Comparison of ENCODE assay signal across 1 cellular context in the genomic region with DNA sequence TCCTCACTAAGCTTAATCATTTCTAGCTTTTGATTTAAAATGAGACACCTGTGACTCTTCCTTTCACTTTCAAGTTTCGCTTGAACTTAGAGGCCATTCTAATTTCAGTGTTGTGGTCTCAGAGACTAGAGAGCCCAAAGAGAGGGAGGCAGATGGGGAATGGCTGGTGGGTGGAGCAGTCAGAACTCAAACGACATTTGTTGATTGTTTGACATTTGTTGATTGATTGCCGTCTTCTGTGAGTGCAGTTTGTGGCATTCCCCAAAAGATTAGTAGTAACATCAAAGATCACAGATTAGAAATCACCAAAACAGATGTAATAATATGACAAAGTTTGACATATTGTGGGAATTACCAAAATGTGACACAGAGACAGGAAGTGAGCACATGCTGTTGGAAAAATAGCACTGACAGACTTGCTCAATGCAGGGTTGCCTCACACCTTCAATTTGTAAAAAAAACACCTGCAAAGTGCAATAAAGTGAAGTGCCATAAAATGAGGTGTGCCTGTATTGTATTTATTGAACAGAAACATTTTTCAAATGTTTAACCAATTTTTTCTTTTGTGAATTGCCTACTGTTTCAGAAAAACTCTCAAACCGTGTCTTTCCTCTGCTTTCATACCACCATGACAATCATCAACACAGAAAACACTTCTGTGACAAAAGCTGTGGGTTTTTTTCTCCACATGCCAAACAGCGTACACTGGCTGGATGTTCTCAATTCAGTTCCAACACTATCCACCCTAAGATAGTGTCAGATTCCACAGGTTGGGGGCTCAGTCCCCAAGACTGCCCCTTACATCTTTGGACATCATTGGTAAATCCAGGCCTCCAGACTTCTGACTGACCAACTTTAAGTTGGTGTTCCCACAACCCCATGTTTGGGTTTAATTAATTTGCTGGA.
A peak's percentile ranks its signal among the peaks of the same experiment; 100 is the strongest.
TF ChIP-seq lines count a peak whose summit lies in the region.

No MANE protein-coding gene starts in this region.

TF ChIP-seq in GM12878, 131 proteins besides CTCF, POLR2A, EP300 and RAD21 (continued from another document and continues in another):
- TF ChIP-seq RBBP5 (conservative IDR thresholded peaks at IDR 0.05) (no peak; the same call in 1 of the 2 replicates), BACH1 (IDR thresholded peaks at IDR 0.05; ENCODE audit: borderline replicate concordance) (no peak; the same call in 1 of the 2 replicates), MEF2A (IDR thresholded peaks at IDR 0.05; ENCODE audit: insufficient read depth, low read depth, low read length) (peak; percentile 83), SMC3 (IDR thresholded peaks at IDR 0.05; ENCODE audit: borderline replicate concordance, low read length) (peak; percentile 21; the same call in 1 of the 2 replicates), EZH2 (IDR thresholded peaks at IDR 0.05; ENCODE audit: borderline replicate concordance, control insufficient read depth, low read depth, low read length) (no peak), PAX8 (IDR thresholded peaks at IDR 0.05) (no peak), NR2F1 (conservative IDR thresholded peaks at IDR 0.05) (peak; percentile 65), NRF1 (conservative IDR thresholded peaks at IDR 0.05; ENCODE audit: low read depth, low read length) (no peak), SREBF1 (IDR thresholded peaks at IDR 0.05; ENCODE audit: low read length) (peak; percentile 7; the same call in 1 of the 2 replicates), SUPT20H (IDR thresholded peaks at IDR 0.05; ENCODE audit: borderline replicate concordance, control insufficient read depth, low read depth, low read length) (no peak), SP1 (IDR thresholded peaks at IDR 0.05; ENCODE audit: low read depth, low read length) (peak; percentile 51), EGR1 (IDR thresholded peaks at IDR 0.05; ENCODE audit: borderline replicate concordance in 1 of 2, low read depth in 2 of 2, low read length in 2 of 2) (peak in 1 of 2 experiments; percentile 52; a peak in 1 of 3 replicates), PML (IDR thresholded peaks at IDR 0.05; ENCODE audit: low read length) (peak; percentile 72), ESRRA (IDR thresholded peaks at IDR 0.05; ENCODE audit: low read length) (no peak), SMAD5 (IDR thresholded peaks at IDR 0.05; ENCODE audit: low read depth) (no peak), ZNF207 (IDR thresholded peaks at IDR 0.05; ENCODE audit: borderline replicate concordance) (no peak), SUZ12 (IDR thresholded peaks at IDR 0.05; ENCODE audit: unreplicated experiment) (no peak), GATAD2B (conservative IDR thresholded peaks at IDR 0.05; ENCODE audit: low read depth) (no peak), JUND (IDR thresholded peaks at IDR 0.05; ENCODE audit: low read depth, low read length) (0 out of 2 replicates have a peak, but pooled peaks have one; percentile 77), SMARCA5 (IDR thresholded peaks at IDR 0.05) (peak; percentile 42; the same call in 1 of the 2 replicates), HDAC2 (IDR thresholded peaks at IDR 0.05) (no peak), POU2F2 (IDR thresholded peaks at IDR 0.05; ENCODE audit: borderline replicate concordance, low read depth, low read length) (peak; percentile 74; the same call in 2 of the 3 replicates), KAT2A (conservative IDR thresholded peaks at IDR 0.05; ENCODE audit: control insufficient read depth, low read depth, low read length) (no peak), YBX1 (IDR thresholded peaks at IDR 0.05) (no peak), EED (IDR thresholded peaks at IDR 0.05; ENCODE audit: low read depth) (peak; percentile 50; the same call in 1 of the 2 replicates), SPI1 (IDR thresholded peaks at IDR 0.05; ENCODE audit: borderline replicate concordance, insufficient read depth, low read depth, low read length) (no peak; the same call in 1 of the 2 replicates), ZNF24 (IDR thresholded peaks at IDR 0.05) (peak; percentile 40; the same call in 1 of the 2 replicates)
- TF ChIP-seq, protein P1, sequence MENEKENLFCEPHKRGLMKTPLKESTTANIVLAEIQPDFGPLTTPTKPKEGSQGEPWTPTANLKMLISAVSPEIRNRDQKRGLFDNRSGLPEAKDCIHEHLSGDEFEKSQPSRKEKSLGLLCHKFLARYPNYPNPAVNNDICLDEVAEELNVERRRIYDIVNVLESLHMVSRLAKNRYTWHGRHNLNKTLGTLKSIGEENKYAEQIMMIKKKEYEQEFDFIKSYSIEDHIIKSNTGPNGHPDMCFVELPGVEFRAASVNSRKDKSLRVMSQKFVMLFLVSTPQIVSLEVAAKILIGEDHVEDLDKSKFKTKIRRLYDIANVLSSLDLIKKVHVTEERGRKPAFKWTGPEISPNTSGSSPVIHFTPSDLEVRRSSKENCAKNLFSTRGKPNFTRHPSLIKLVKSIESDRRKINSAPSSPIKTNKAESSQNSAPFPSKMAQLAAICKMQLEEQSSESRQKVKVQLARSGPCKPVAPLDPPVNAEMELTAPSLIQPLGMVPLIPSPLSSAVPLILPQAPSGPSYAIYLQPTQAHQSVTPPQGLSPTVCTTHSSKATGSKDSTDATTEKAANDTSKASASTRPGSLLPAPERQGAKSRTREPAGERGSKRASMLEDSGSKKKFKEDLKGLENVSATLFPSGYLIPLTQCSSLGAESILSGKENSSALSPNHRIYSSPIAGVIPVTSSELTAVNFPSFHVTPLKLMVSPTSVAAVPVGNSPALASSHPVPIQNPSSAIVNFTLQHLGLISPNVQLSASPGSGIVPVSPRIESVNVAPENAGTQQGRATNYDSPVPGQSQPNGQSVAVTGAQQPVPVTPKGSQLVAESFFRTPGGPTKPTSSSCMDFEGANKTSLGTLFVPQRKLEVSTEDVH (IDR thresholded peaks at IDR 0.05; ENCODE audit: low read depth, partially characterized antibody), result no peak
- TF ChIP-seq, protein P2, sequence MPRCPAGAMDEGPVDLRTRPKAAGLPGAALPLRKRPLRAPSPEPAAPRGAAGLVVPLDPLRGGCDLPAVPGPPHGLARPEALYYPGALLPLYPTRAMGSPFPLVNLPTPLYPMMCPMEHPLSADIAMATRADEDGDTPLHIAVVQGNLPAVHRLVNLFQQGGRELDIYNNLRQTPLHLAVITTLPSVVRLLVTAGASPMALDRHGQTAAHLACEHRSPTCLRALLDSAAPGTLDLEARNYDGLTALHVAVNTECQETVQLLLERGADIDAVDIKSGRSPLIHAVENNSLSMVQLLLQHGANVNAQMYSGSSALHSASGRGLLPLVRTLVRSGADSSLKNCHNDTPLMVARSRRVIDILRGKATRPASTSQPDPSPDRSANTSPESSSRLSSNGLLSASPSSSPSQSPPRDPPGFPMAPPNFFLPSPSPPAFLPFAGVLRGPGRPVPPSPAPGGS (IDR thresholded peaks at IDR 0.05; ENCODE audit: borderline replicate concordance, insufficient read depth, low read depth, low read length, poor library complexity, severe bottlenecking), result no peak
- TF ChIP-seq, protein P3, sequence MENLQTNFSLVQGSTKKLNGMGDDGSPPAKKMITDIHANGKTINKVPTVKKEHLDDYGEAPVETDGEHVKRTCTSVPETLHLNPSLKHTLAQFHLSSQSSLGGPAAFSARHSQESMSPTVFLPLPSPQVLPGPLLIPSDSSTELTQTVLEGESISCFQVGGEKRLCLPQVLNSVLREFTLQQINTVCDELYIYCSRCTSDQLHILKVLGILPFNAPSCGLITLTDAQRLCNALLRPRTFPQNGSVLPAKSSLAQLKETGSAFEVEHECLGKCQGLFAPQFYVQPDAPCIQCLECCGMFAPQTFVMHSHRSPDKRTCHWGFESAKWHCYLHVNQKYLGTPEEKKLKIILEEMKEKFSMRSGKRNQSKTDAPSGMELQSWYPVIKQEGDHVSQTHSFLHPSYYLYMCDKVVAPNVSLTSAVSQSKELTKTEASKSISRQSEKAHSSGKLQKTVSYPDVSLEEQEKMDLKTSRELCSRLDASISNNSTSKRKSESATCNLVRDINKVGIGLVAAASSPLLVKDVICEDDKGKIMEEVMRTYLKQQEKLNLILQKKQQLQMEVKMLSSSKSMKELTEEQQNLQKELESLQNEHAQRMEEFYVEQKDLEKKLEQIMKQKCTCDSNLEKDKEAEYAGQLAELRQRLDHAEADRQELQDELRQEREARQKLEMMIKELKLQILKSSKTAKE (IDR thresholded peaks at IDR 0.05; ENCODE audit: low read depth, poor library complexity, severe bottlenecking), result peak; percentile 95
- TF ChIP-seq, protein P4, sequence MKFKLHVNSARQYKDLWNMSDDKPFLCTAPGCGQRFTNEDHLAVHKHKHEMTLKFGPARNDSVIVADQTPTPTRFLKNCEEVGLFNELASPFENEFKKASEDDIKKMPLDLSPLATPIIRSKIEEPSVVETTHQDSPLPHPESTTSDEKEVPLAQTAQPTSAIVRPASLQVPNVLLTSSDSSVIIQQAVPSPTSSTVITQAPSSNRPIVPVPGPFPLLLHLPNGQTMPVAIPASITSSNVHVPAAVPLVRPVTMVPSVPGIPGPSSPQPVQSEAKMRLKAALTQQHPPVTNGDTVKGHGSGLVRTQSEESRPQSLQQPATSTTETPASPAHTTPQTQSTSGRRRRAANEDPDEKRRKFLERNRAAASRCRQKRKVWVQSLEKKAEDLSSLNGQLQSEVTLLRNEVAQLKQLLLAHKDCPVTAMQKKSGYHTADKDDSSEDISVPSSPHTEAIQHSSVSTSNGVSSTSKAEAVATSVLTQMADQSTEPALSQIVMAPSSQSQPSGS (IDR thresholded peaks at IDR 0.05; ENCODE audit: low read length), result peak; percentile 89
- TF ChIP-seq, protein P5, sequence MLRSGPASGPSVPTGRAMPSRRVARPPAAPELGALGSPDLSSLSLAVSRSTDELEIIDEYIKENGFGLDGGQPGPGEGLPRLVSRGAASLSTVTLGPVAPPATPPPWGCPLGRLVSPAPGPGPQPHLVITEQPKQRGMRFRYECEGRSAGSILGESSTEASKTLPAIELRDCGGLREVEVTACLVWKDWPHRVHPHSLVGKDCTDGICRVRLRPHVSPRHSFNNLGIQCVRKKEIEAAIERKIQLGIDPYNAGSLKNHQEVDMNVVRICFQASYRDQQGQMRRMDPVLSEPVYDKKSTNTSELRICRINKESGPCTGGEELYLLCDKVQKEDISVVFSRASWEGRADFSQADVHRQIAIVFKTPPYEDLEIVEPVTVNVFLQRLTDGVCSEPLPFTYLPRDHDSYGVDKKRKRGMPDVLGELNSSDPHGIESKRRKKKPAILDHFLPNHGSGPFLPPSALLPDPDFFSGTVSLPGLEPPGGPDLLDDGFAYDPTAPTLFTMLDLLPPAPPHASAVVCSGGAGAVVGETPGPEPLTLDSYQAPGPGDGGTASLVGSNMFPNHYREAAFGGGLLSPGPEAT (IDR thresholded peaks at IDR 0.05; ENCODE audit: low read depth), result peak; percentile 96
- TF ChIP-seq, protein P6, sequence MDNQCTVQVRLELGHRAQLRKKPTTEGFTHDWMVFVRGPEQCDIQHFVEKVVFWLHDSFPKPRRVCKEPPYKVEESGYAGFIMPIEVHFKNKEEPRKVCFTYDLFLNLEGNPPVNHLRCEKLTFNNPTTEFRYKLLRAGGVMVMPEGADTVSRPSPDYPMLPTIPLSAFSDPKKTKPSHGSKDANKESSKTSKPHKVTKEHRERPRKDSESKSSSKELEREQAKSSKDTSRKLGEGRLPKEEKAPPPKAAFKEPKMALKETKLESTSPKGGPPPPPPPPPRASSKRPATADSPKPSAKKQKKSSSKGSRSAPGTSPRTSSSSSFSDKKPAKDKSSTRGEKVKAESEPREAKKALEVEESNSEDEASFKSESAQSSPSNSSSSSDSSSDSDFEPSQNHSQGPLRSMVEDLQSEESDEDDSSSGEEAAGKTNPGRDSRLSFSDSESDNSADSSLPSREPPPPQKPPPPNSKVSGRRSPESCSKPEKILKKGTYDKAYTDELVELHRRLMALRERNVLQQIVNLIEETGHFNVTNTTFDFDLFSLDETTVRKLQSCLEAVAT (IDR thresholded peaks at IDR 0.05), result no peak; the same call in 1 of the 2 replicates
- TF ChIP-seq, protein P7, sequence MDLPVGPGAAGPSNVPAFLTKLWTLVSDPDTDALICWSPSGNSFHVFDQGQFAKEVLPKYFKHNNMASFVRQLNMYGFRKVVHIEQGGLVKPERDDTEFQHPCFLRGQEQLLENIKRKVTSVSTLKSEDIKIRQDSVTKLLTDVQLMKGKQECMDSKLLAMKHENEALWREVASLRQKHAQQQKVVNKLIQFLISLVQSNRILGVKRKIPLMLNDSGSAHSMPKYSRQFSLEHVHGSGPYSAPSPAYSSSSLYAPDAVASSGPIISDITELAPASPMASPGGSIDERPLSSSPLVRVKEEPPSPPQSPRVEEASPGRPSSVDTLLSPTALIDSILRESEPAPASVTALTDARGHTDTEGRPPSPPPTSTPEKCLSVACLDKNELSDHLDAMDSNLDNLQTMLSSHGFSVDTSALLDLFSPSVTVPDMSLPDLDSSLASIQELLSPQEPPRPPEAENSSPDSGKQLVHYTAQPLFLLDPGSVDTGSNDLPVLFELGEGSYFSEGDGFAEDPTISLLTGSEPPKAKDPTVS (IDR thresholded peaks at IDR 0.05; ENCODE audit: low read depth, low read length), result no peak
- TF ChIP-seq, protein P8, sequence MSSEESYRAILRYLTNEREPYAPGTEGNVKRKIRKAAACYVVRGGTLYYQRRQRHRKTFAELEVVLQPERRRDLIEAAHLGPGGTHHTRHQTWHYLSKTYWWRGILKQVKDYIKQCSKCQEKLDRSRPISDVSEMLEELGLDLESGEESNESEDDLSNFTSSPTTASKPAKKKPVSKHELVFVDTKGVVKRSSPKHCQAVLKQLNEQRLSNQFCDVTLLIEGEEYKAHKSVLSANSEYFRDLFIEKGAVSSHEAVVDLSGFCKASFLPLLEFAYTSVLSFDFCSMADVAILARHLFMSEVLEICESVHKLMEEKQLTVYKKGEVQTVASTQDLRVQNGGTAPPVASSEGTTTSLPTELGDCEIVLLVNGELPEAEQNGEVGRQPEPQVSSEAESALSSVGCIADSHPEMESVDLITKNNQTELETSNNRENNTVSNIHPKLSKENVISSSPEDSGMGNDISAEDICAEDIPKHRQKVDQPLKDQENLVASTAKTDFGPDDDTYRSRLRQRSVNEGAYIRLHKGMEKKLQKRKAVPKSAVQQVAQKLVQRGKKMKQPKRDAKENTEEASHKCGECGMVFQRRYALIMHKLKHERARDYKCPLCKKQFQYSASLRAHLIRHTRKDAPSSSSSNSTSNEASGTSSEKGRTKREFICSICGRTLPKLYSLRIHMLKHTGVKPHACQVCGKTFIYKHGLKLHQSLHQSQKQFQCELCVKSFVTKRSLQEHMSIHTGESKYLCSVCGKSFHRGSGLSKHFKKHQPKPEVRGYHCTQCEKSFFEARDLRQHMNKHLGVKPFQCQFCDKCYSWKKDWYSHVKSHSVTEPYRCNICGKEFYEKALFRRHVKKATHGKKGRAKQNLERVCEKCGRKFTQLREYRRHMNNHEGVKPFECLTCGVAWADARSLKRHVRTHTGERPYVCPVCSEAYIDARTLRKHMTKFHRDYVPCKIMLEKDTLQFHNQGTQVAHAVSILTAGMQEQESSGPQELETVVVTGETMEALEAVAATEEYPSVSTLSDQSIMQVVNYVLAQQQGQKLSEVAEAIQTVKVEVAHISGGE (CRISPR knock-in tag; IDR thresholded peaks at IDR 0.05), result no peak
